9 cellular contexts compared by ENCODE assay signal in the genomic region with DNA sequence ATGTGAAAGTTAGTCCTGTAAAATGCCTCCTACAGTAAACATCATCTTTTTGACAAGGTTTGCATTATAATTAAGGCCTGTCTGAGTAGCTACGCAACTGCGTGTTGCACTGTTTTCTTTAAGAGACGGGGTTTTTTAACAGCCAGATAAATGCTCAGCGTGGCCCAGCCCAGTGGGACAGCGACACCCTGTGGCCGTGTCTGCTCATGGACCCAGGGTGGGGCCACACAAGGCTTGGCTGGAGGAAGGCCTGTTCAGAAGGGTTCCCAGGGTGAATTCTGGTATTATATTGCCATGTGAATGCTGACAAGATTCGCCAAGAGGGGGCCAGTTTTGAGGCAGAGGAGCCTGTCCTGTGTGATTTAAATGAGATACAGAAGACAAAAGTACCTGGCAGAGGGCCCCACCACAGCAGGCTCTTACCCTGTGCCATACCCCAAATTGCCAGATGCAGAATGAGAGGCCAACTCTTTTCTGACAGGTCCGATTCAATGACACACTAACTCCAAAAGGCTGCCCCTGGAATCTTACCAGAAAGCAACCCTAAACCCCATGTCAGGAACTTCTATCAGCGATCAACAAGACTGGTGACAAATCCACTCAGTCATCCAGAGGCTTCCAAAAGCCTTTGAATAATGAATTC.
DNase-seq lines count a peak whose midpoint lies in the region; ATAC-seq, FAIRE-seq and TF ChIP-seq lines count a peak whose summit lies in the region.
"Had no signal": no experiment of that assay in that cellular context is flagged by ENCODE, and none has a peak within 500 bp of the region (broad histone marks: within the 10 kb centered on the region; RNA-seq: fewer than 3 reads in every experiment).

No MANE protein-coding gene starts in this region.

- no peaks in the 10 kb centered on the region for H3K27me3 ChIP-seq in WERI-Rb-1 (ENCODE audit: insufficient read depth, low read depth, severe bottlenecking)
- no peaks in the 10 kb centered on the region for H3K27me3 ChIP-seq in endothelial cell of umbilical vein (ENCODE audit: control insufficient read depth in 2 of 2, insufficient read depth in 2 of 2, low read length in 2 of 2)
- H3K27me3 ChIP-seq in neural cell (ENCODE audit: insufficient read depth, low read depth, low read length) = no peaks in the 10 kb centered on the region

- CTCF ChIA-PET in endothelial cell of umbilical vein (lab: Charles Lee) = interaction anchor here (0.6 to 2.5 kb wide), 22 partner anchors 9 to 1722 kb away, joined by 3 to 31 read pairs (median 4); no protein-coding TSS in a partner anchor

- H3K9me1 ChIP-seq in endothelial cell of umbilical vein (replicated peaks; ENCODE audit: control insufficient read depth, extremely low read depth, insufficient read depth, low read length) = no peaks in the 10 kb centered on the region

- H3F3A ChIP-seq in neural cell (ENCODE audit: insufficient read depth, low read length, poor library complexity, severe bottlenecking) = no peaks in the 10 kb centered on the region

- H3K36me3 Mint-ChIP-seq in stimulated activated memory B cell treated with anti-CD40 and anti-IgM and Interleukin-4, amounts not matched to agents 10 μg/mL and 1 μg/mL and 100 μg/mL, for 72 hours = no peaks in the 10 kb centered on the region
- H3K36me3 Mint-ChIP-seq: naive B cell had no signal

- no peak for TF ChIP-seq EP300 in neural cell (conservative IDR thresholded peaks at IDR 0.05; ENCODE audit: poor library complexity, severe bottlenecking)

- BruUV-seq in endothelial cell of umbilical vein (replicated peaks; lab: Mats Ljungman, UMichigan) = no TSS peak

- H2AFZ ChIP-seq in endothelial cell of umbilical vein (ENCODE audit: low read depth, low read length) (no peak overlapping the region), neural cell (ENCODE audit: low read depth, low read length) (no peak overlapping the region)

- H3K9me3 Mint-ChIP-seq in stimulated activated memory B cell treated with anti-CD40 and anti-IgM and Interleukin-4, amounts not matched to agents 10 μg/mL and 1 μg/mL and 100 μg/mL, for 72 hours = peaks cover 6% of the 10 kb centered on the region

- no peaks in the 10 kb centered on the region for H3K36me3 ChIP-seq in WERI-Rb-1
- no peaks in the 10 kb centered on the region for H3K36me3 ChIP-seq in endothelial cell of umbilical vein (ENCODE audit: control insufficient read depth in 2 of 2, extremely low read depth in 1 of 2, insufficient read depth in 2 of 2, low read length in 2 of 2)
- H3K36me3 ChIP-seq in neural cell (ENCODE audit: insufficient read depth, low read length) = no peaks in the 10 kb centered on the region

- H3K4me1 ChIP-seq in endothelial cell of umbilical vein (ENCODE audit: control insufficient read depth, extremely low read depth, insufficient read depth, low read length) = no peaks in the 10 kb centered on the region

- no peaks in the 10 kb centered on the region for H3K4me1 Mint-ChIP-seq in stimulated activated memory B cell treated with anti-CD40 and anti-IgM and Interleukin-4, amounts not matched to agents 10 μg/mL and 1 μg/mL and 100 μg/mL, for 72 hours

- H4K20me1 ChIP-seq in endothelial cell of umbilical vein (replicated peaks; ENCODE audit: control insufficient read depth, extremely low read depth, insufficient read depth, low read length) (peaks cover 2% of the 10 kb centered on the region), neural cell (ENCODE audit: insufficient read depth) (no peaks in the 10 kb centered on the region)

- H3K9me2 ChIP-seq in neural cell (ENCODE audit: insufficient read depth, low read length) = no peaks in the 10 kb centered on the region

- H3K27me3 Mint-ChIP-seq in stimulated activated memory B cell treated with anti-CD40 and anti-IgM and Interleukin-4, amounts not matched to agents 10 μg/mL and 1 μg/mL and 100 μg/mL, for 72 hours = peaks cover 13% of the 10 kb centered on the region

- intact Hi-C loops in endothelial cell of umbilical vein (cut with micrococcal nuclease) = loop anchor here (1.0 to 10.0 kb wide), 7 partner anchors 333 to 1708 kb away; no protein-coding TSS in a partner anchor

- FAIRE-seq in endothelial cell of umbilical vein (lab: Jason Lieb, UNC) = peak; percentile 67

- H3K4me3 ChIP-seq in WERI-Rb-1 (ENCODE audit: low read depth, low read length) (no peak overlapping the region), endothelial cell of umbilical vein (replicated peaks in 1 of 3; ENCODE audit: insufficient read depth in 1 of 3, low read depth in 1 of 3, low read length in 3 of 3) (no peak overlapping the region), neural cell (ENCODE audit: low read length) (no peak overlapping the region)

- ATAC-seq in GM19023 (IDR thresholded peaks at IDR 0.05; ENCODE audit: unreplicated experiment) = peak; percentile 63
- no peak for ATAC-seq in stimulated activated memory B cell treated with anti-CD40 and anti-IgM and Interleukin-4, amounts not matched to agents 10 μg/mL and 1 μg/mL and 100 μg/mL, for 72 hours

- DNase-seq in CD1c-positive myeloid dendritic cell (ENCODE audit: extremely low spot score) (peak; percentile 53), HS-27A (ENCODE audit: low read depth) (peak; percentile 12), WERI-Rb-1 (peak; percentile 63), endothelial cell of umbilical vein (ENCODE audit: low read depth, low spot score) (peak; percentile 53), NCI-H146 treated with DMSO at 0.1 percent for 48 hours (lab: John Stamatoyannopoulos, UW; ENCODE audit: unreplicated experiment) (no peak)
- DNase-seq: naive B cell had no signal

- TF ChIP-seq POLR2A in endothelial cell of umbilical vein (IDR thresholded peaks at IDR 0.05; ENCODE audit: low read depth, low read length) = no peak

- TF ChIP-seq CTCF in WERI-Rb-1 (IDR thresholded peaks at IDR 0.05; ENCODE audit: low read depth, low read length) = peak; percentile 84
- peak; percentile 74 to 76 for TF ChIP-seq CTCF in endothelial cell of umbilical vein (IDR thresholded peaks at IDR 0.05; ENCODE audit: extremely low read depth in 1 of 2, insufficient read depth in 1 of 2, low read depth in 1 of 2, low read length in 2 of 2)
- TF ChIP-seq CTCF in neural cell (IDR thresholded peaks at IDR 0.05; ENCODE audit: poor library complexity, severe bottlenecking) = peak; percentile 14

- POLR2A ChIA-PET in endothelial cell of umbilical vein (lab: Charles Lee) = no interaction called here

- H3K9ac ChIP-seq in endothelial cell of umbilical vein (replicated peaks; ENCODE audit: extremely low read depth, insufficient read depth, low read length) (no peak overlapping the region), neural cell (ENCODE audit: low read length) (no peak overlapping the region)

- H3K4me3 Mint-ChIP-seq in stimulated activated memory B cell treated with anti-CD40 and anti-IgM and Interleukin-4, amounts not matched to agents 10 μg/mL and 1 μg/mL and 100 μg/mL, for 72 hours = no peak overlapping the region
- H3K4me3 Mint-ChIP-seq: naive B cell had no signal

- dilution Hi-C loops in endothelial cell of umbilical vein (cut with MboI; ENCODE audit: extremely low pct_ligation_motif_present, low sequenced_read_pairs) = no loop called here

- peak; percentile 12 for TF ChIP-seq RAD21 in neural cell (conservative IDR thresholded peaks at IDR 0.05)

- no peaks in the 10 kb centered on the region for H3K9me3 ChIP-seq in WERI-Rb-1 (ENCODE audit: severe bottlenecking)
- H3K9me3 ChIP-seq in endothelial cell of umbilical vein (replicated peaks; ENCODE audit: control insufficient read depth, insufficient read depth, low read length) = no peaks in the 10 kb centered on the region
- no peaks in the 10 kb centered on the region for H3K9me3 ChIP-seq in neural cell (ENCODE audit: low read length)

- H3K27ac Mint-ChIP-seq in stimulated activated memory B cell treated with anti-CD40 and anti-IgM and Interleukin-4, amounts not matched to agents 10 μg/mL and 1 μg/mL and 100 μg/mL, for 72 hours = no peak overlapping the region

- H3K27ac ChIP-seq in WERI-Rb-1 (no peak overlapping the region), endothelial cell of umbilical vein (ENCODE audit: insufficient read depth, low read depth, low read length) (no peak overlapping the region), neural cell (ENCODE audit: low read length) (no peak overlapping the region)

- H3K79me2 ChIP-seq in endothelial cell of umbilical vein (ENCODE audit: control insufficient read depth, insufficient read depth, low read length) (no peaks in the 10 kb centered on the region), neural cell (replicated peaks; ENCODE audit: insufficient read depth, low read length) (no peaks in the 10 kb centered on the region)

- H3K4me2 ChIP-seq in endothelial cell of umbilical vein (ENCODE audit: insufficient read depth, low read length) = no peak overlapping the region
- no peak overlapping the region for H3K4me2 ChIP-seq in neural cell (ENCODE audit: low read length)

TF ChIP-seq in endothelial cell of umbilical vein, 7 proteins besides CTCF, POLR2A, EP300 and RAD21:
- TF ChIP-seq, protein P1, sequence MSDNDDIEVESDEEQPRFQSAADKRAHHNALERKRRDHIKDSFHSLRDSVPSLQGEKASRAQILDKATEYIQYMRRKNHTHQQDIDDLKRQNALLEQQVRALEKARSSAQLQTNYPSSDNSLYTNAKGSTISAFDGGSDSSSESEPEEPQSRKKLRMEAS (IDR thresholded peaks at IDR 0.05; ENCODE audit: insufficient read depth, insufficient read length) = no peak
- TF ChIP-seq POLR2AphosphoS5 (IDR thresholded peaks at IDR 0.05; ENCODE audit: insufficient read depth, low read depth, low read length) (no peak), FOS (IDR thresholded peaks at IDR 0.05; ENCODE audit: borderline replicate concordance, insufficient read depth, low read length) (no peak), GATA2 (IDR thresholded peaks at IDR 0.05; ENCODE audit: insufficient read depth, insufficient read length, low read depth, low read length) (no peak), MYC (IDR thresholded peaks at IDR 0.05; ENCODE audit: low read depth, low read length) (no peak)

TF ChIP-seq in neural cell, 6 proteins besides CTCF, POLR2A, EP300 and RAD21 (continues in another document):
- TF ChIP-seq EZH2 (IDR thresholded peaks at IDR 0.05; ENCODE audit: borderline replicate concordance, insufficient read depth, low read length, poor library complexity, severe bottlenecking) (no peak), SMC3 (conservative IDR thresholded peaks at IDR 0.05; ENCODE audit: poor library complexity) (no peak), TAF1 (IDR thresholded peaks at IDR 0.05; ENCODE audit: low read depth) (no peak), POLR2AphosphoS5 (IDR thresholded peaks at IDR 0.05) (no peak), MXI1 (conservative IDR thresholded peaks at IDR 0.05; ENCODE audit: poor library complexity, severe bottlenecking) (no peak)

Comparison
In these comparisons a context has a peak if more than half of its experiments do, and no peak if none do; other contexts are left out.
1. CTCF ChIP-seq: peak in every context shown above with its lines; median percentile 84 in WERI-Rb-1; 75 in endothelial cell of umbilical vein; 14 in neural cell.